In the genomic region with DNA sequence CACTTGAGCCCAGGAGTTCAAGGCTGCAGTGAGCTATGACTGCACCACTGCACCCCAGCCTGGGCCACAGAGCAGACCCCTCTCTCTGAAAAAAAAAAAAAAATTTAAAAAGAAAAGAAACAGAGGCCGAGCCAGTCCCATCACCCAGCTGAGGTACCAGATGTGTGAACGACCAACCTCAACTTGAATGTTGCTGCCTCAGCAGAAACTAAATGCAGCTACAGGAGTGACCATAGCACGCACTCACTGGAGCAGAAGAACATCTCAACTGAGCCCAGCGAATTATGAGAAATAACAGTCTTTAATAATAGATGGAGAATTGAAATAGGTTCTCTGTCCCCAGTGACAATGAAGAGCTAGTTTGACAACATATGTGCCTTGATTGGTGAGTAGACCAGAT, we compare ENCODE assay signal across 24 cellular contexts. TPM values are rescaled to one million over a fixed set of nuclear protein-coding genes. Genes with fewer than 3 reads are reported as not detected.
DNase-seq lines count a peak whose midpoint lies in the region; ATAC-seq and TF ChIP-seq lines count a peak whose summit lies in the region.
"Had no signal": no experiment of that assay in that cellular context is flagged by ENCODE, and none has a peak within 500 bp of the region (broad histone marks: within the 10 kb centered on the region; RNA-seq: fewer than 3 reads in every experiment).

No MANE protein-coding gene starts in this region.

- no peaks in the 10 kb centered on the region for H3K9me2 ChIP-seq in MM.1S (replicated peaks; ENCODE audit: insufficient read depth, low read length)

- H3K79me2 ChIP-seq in MM.1S (ENCODE audit: low read length), result no peaks in the 10 kb centered on the region

- no peaks in the 10 kb centered on the region for H4K20me1 ChIP-seq in MM.1S (ENCODE audit: insufficient read depth, low read length)
- H4K20me1 ChIP-seq: BLaER1 had no signal

- TF ChIP-seq CTCF in MM.1S (IDR thresholded peaks at IDR 0.05; ENCODE audit: low read length) (no peak), natural killer cell (IDR thresholded peaks at IDR 0.05) (no peak)

- no peaks in the 10 kb centered on the region for H3K27me3 Mint-ChIP-seq in activated T-cell treated with anti-CD3 and anti-CD28 coated beads, Interleukin-2, amount 50 U/mL, for 72 hours (ENCODE audit: low read depth)
- H3K27me3 Mint-ChIP-seq in activated T-helper 17 cell treated with anti-CD3 and anti-CD28 coated beads, Interleukin-2, amount 50 U/mL, for 72 hours, result no peaks in the 10 kb centered on the region
- H3K27me3 Mint-ChIP-seq in natural killer cell (ENCODE audit: low read depth in 2 of 2), result no peaks in the 10 kb centered on the region
- H3K27me3 Mint-ChIP-seq: CD4-positive, alpha-beta T cell had no signal

- no peaks in the 10 kb centered on the region for H3K36me3 ChIP-seq in MM.1S (replicated peaks; ENCODE audit: insufficient read depth, low read length)
- H3K36me3 ChIP-seq: BLaER1, Peyer's patch had no signal

- peak overlapping the region; percentile 85 for H3K27ac Mint-ChIP-seq in activated T-cell treated with anti-CD3 and anti-CD28 coated beads, Interleukin-2, amount 50 U/mL, for 72 hours
- H3K27ac Mint-ChIP-seq in activated T-helper 17 cell treated with anti-CD3 and anti-CD28 coated beads, Interleukin-2, amount 50 U/mL, for 72 hours, result no peak overlapping the region
- H3K27ac Mint-ChIP-seq in natural killer cell, result peak overlapping the region; percentile 87 to 96

- H3K36me3 Mint-ChIP-seq in activated T-cell treated with anti-CD3 and anti-CD28 coated beads, Interleukin-2, amount 50 U/mL, for 72 hours (ENCODE audit: insufficient read depth in 2 of 2), result peaks cover 5 to 9% of the 10 kb centered on the region in 2 donors
- no peaks in the 10 kb centered on the region for H3K36me3 Mint-ChIP-seq in activated T-helper 17 cell treated with anti-CD3 and anti-CD28 coated beads, Interleukin-2, amount 50 U/mL, for 72 hours (ENCODE audit: low read depth)
- no peaks in the 10 kb centered on the region for H3K36me3 Mint-ChIP-seq in natural killer cell

- H3K9ac ChIP-seq in MM.1S (ENCODE audit: low read length), result no peak overlapping the region
- H3K9ac ChIP-seq: BLaER1, GM23248, KMS-11 had no signal

- peaks cover 62% of the 10 kb centered on the region for H3K4me1 Mint-ChIP-seq in activated T-cell treated with anti-CD3 and anti-CD28 coated beads, Interleukin-2, amount 50 U/mL, for 72 hours (ENCODE audit: low read depth)
- H3K4me1 Mint-ChIP-seq in activated T-helper 17 cell treated with anti-CD3 and anti-CD28 coated beads, Interleukin-2, amount 50 U/mL, for 72 hours, result peaks cover 23% of the 10 kb centered on the region
- peaks cover 78 to 85% of the 10 kb centered on the region in 2 donors for H3K4me1 Mint-ChIP-seq in natural killer cell

- no peaks in the 10 kb centered on the region for H3K4me1 ChIP-seq in MM.1S (ENCODE audit: low read length)

- no peak overlapping the region for H2AFZ ChIP-seq in MM.1S (ENCODE audit: low read length)
- H2AFZ ChIP-seq: GM23248 had no signal

- H3K27me3 ChIP-seq in MM.1S (replicated peaks; ENCODE audit: insufficient read depth, low read length), result no peaks in the 10 kb centered on the region
- H3K27me3 ChIP-seq: BLaER1, Peyer's patch had no signal

- DNase-seq in activated T-cell treated with anti-CD3 and anti-CD28 coated beads, Interleukin-2, amount 50 U/mL, for 72 hours, result no peak
- no peak for DNase-seq in activated T-cell treated with anti-CD3 and anti-CD28 coated beads for 4 hours
- peak; percentile 26 for DNase-seq in MM.1S
- DNase-seq in natural killer cell, result no peak
- DNase-seq in dedifferentiated amniotic fluid mesenchymal stem cell (ENCODE audit: extremely low spot score), result no peak
- no peak for DNase-seq in ACHN
- DNase-seq: 8988T; CD4-positive, alpha-beta T cell; DMS53; GM23248; H7; NCI-H1048; NCI-H1417 treated with DMSO at 0.1 percent for 48 hours; NCI-H1694 treated with DMSO at 0.1 percent for 48 hours; NCI-H2081; NCI-H2227 treated with DMSO at 0.1 percent for 48 hours; NCI-H69; Peyer's patch; SHP77 treated with DMSO at 0.1 percent for 48 hours had no signal

- H3F3A ChIP-seq in MM.1S (ENCODE audit: insufficient read depth, low read length), result no peaks in the 10 kb centered on the region

- no peaks in the 10 kb centered on the region for H3K9me3 ChIP-seq in MM.1S (replicated peaks; ENCODE audit: insufficient read depth, low read length)
- H3K9me3 ChIP-seq: Peyer's patch had no signal

- in situ Hi-C loops in ACHN (cut with HindIII; ENCODE audit: low pct_ligation_motif_present, low pct_unique_long_range_greater_than_20kb, low sequenced_read_pairs), result no loop called here

- no peak overlapping the region for H3K4me3 Mint-ChIP-seq in activated T-cell treated with anti-CD3 and anti-CD28 coated beads, Interleukin-2, amount 50 U/mL, for 72 hours
- H3K4me3 Mint-ChIP-seq in activated T-helper 17 cell treated with anti-CD3 and anti-CD28 coated beads, Interleukin-2, amount 50 U/mL, for 72 hours, result peak overlapping the region; percentile 65
- H3K4me3 Mint-ChIP-seq in natural killer cell, result peak overlapping the region; percentile 92
- H3K4me3 Mint-ChIP-seq: CD4-positive, alpha-beta T cell had no signal

- intact Hi-C loops in natural killer cell (cut with micrococcal nuclease), result loop anchor here (10.0 kb wide), 2 partner anchors 273 to 347 kb away; no protein-coding TSS in a partner anchor

- H3K4me2 ChIP-seq in MM.1S (ENCODE audit: low read depth, low read length), result no peak overlapping the region
- H3K4me2 ChIP-seq: BLaER1, KMS-11 had no signal

- no peak overlapping the region for H3K27ac ChIP-seq in MM.1S (ENCODE audit: low read length)
- H3K27ac ChIP-seq: BLaER1, GM23248, KMS-11, Peyer's patch had no signal

- peaks cover 1 to 5% of the 10 kb centered on the region in 2 donors for H3K9me3 Mint-ChIP-seq in activated T-cell treated with anti-CD3 and anti-CD28 coated beads, Interleukin-2, amount 50 U/mL, for 72 hours
- peaks cover 7% of the 10 kb centered on the region for H3K9me3 Mint-ChIP-seq in activated T-helper 17 cell treated with anti-CD3 and anti-CD28 coated beads, Interleukin-2, amount 50 U/mL, for 72 hours
- H3K9me3 Mint-ChIP-seq in natural killer cell, result peaks cover 0 to 2% of the 10 kb centered on the region in 2 donors
- H3K9me3 Mint-ChIP-seq: CD4-positive, alpha-beta T cell had no signal

- ATAC-seq in activated T-cell treated with anti-CD3 and anti-CD28 coated beads, Interleukin-2, amount 50 U/mL, for 72 hours (replicated peaks in 1 of 2), result no peak
- ATAC-seq in activated T-helper 17 cell treated with anti-CD3 and anti-CD28 coated beads, Interleukin-2, amount 50 U/mL, for 72 hours (replicated peaks), result no peak
- ATAC-seq in natural killer cell, result no peak
- no peak for ATAC-seq in GM21717 (IDR thresholded peaks at IDR 0.05; ENCODE audit: unreplicated experiment)

- H3K4me3 ChIP-seq in MM.1S (ENCODE audit: low read length), result no peak overlapping the region
- H3K4me3 ChIP-seq: BLaER1, GM23248, Peyer's patch had no signal

RNA-seq across cellular contexts. Expression of gene ST8SIA6, which starts 53.1 kb away (rescaled TPM):
- total RNA-seq in activated T-cell treated with anti-CD3 and anti-CD28 coated beads, Interleukin-2, amount 50 U/mL, for 72 hours, result under 1 TPM in 1 of 2 donors, not detected in 1; 0.30 TPM
- under 1 TPM in 1 of 2 donors, not detected in 1; 0.84 TPM for total RNA-seq in activated T-helper 17 cell treated with anti-CD3 and anti-CD28 coated beads, Interleukin-2, amount 50 U/mL, for 72 hours
- 10 to 100 TPM; 12.2 to 19.7 (median 12.5) TPM for total RNA-seq in natural killer cell
- total RNA-seq: GM23248, OCI-LY7, Peyer's patch had no signal

Comparison
In these comparisons a context has a peak if more than half of its experiments do, and no peak if none do; other contexts are left out.
1. H3K4me3 Mint-ChIP-seq: peak in activated T-helper 17 cell treated with anti-CD3 and anti-CD28 coated beads, Interleukin-2, amount 50 U/mL, for 72 hours (single experiment) and natural killer cell (single experiment); none in activated T-cell treated with anti-CD3 and anti-CD28 coated beads, Interleukin-2, amount 50 U/mL, for 72 hours (0 of 2).
2. RNA of gene ST8SIA6, which starts 53.1 kb away (total RNA-seq): 12.2 to 19.7 TPM in natural killer cell; 0.84 TPM in activated T-helper 17 cell treated with anti-CD3 and anti-CD28 coated beads, Interleukin-2, amount 50 U/mL, for 72 hours and 0.30 TPM in activated T-cell treated with anti-CD3 and anti-CD28 coated beads, Interleukin-2, amount 50 U/mL, for 72 hours; every median in the first group is over 4 times any median in the second.